Comparison of ENCODE assay signal across 11 cellular contexts in genomic region chrX:23493941-23494374, GRCh38.
A peak's percentile ranks its signal among the peaks of the same experiment; 100 is the strongest.
DNase-seq lines count a peak whose midpoint lies in the region; ATAC-seq and TF ChIP-seq lines count a peak whose summit lies in the region.
"Had no signal": no experiment of that assay in that cellular context is flagged by ENCODE, and none has a peak within 500 bp of the region (broad histone marks: within the 10 kb centered on the region; RNA-seq: fewer than 3 reads in every experiment).

No MANE protein-coding gene starts in this region.

- DNase-seq in activated CD8-positive, alpha-beta memory T cell treated with anti-CD3 and anti-CD28 coated beads, Interleukin-2, amount 10 ng/mL, durations not matched to agents 7 days and 5 days: no peak
- DNase-seq in activated CD8-positive, alpha-beta memory T cell treated with anti-CD3 and anti-CD28 coated beads, Interleukin-2, amount 50 U/mL, for 48 hours: no peak
- DNase-seq in astrocyte of the spinal cord (ENCODE audit: low read depth, low spot score): peak; percentile 40
- peak; percentile 69 for DNase-seq in stomach
- DNase-seq in hippocampal formation (lab: John Stamatoyannopoulos, UW): no peak
- DNase-seq in activated effector memory CD4-positive, alpha-beta T cell treated with anti-CD3 and anti-CD28 coated beads, Interleukin-2, amount 50 U/mL, for 16 hours: no peak
- no peak for DNase-seq in activated gamma-delta T cell (lab: John Stamatoyannopoulos, UW)
- DNase-seq: heart right ventricle, nucleus accumbens, T-helper 17 cell had no signal

- H3K27me3 Mint-ChIP-seq in activated CD8-positive, alpha-beta memory T cell treated with anti-CD3 and anti-CD28 coated beads, Interleukin-2, amount 10 ng/mL, durations not matched to agents 7 days and 5 days: no peaks in the 10 kb centered on the region
- H3K27me3 Mint-ChIP-seq: T-helper 17 cell had no signal

- ATAC-seq in activated CD8-positive, alpha-beta memory T cell treated with anti-CD3 and anti-CD28 coated beads, Interleukin-2, amount 10 ng/mL, durations not matched to agents 7 days and 5 days: peak; percentile 20
- ATAC-seq in HG03520 (IDR thresholded peaks at IDR 0.05; ENCODE audit: unreplicated experiment): peak; percentile 47
- ATAC-seq: heart right ventricle, T-helper 17 cell had no signal

- H3K27ac ChIP-seq in stomach: peak overlapping the region in 2 of 5 donors; percentile 18 to 23
- H3K27ac ChIP-seq: heart right ventricle had no signal

- no peak overlapping the region for H3K4me3 Mint-ChIP-seq in activated CD8-positive, alpha-beta memory T cell treated with anti-CD3 and anti-CD28 coated beads, Interleukin-2, amount 10 ng/mL, durations not matched to agents 7 days and 5 days
- H3K4me3 Mint-ChIP-seq: T-helper 17 cell had no signal

- no peak for TF ChIP-seq POLR2A in stomach (IDR thresholded peaks at IDR 0.05)

- H3K4me1 ChIP-seq in stomach: peaks cover 0 to 10% (median 3%) of the 10 kb centered on the region in 4 donors
- H3K4me1 ChIP-seq: heart right ventricle had no signal

- CTCF ChIA-PET in activated CD8-positive, alpha-beta memory T cell treated with anti-CD3 and anti-CD28 coated beads, Interleukin-2, amount 10 ng/mL, durations not matched to agents 7 days and 5 days (lab: Charles Lee): no interaction called here

- H3K27me3 ChIP-seq in stomach: no peaks in the 10 kb centered on the region
- H3K27me3 ChIP-seq: heart right ventricle had no signal

- H3K9me3 Mint-ChIP-seq in activated CD8-positive, alpha-beta memory T cell treated with anti-CD3 and anti-CD28 coated beads, Interleukin-2, amount 10 ng/mL, durations not matched to agents 7 days and 5 days (ENCODE audit: low read depth): no peaks in the 10 kb centered on the region

- H3K4me3 ChIP-seq in astrocyte of the spinal cord (ENCODE audit: low read depth, low read length): no peak overlapping the region
- H3K4me3 ChIP-seq in stomach: no peak overlapping the region
- H3K4me3 ChIP-seq: heart right ventricle had no signal

- intact Hi-C loops in stomach (cut with DNase I; ENCODE audit: low total_unique reads): no loop called here

- peaks cover 13% of the 10 kb centered on the region for H3K4me1 Mint-ChIP-seq in activated CD8-positive, alpha-beta memory T cell treated with anti-CD3 and anti-CD28 coated beads, Interleukin-2, amount 10 ng/mL, durations not matched to agents 7 days and 5 days

- TF ChIP-seq CTCF in astrocyte of the spinal cord (IDR thresholded peaks at IDR 0.05; ENCODE audit: low read depth, low read length): no peak
- TF ChIP-seq CTCF in stomach (IDR thresholded peaks at IDR 0.05): no peak

- no peaks in the 10 kb centered on the region for H3K36me3 Mint-ChIP-seq in activated CD8-positive, alpha-beta memory T cell treated with anti-CD3 and anti-CD28 coated beads, Interleukin-2, amount 10 ng/mL, durations not matched to agents 7 days and 5 days

- in situ Hi-C loops in astrocyte of the spinal cord (cut with HindIII; ENCODE audit: low sequenced_read_pairs): no loop called here

- H3K9me3 ChIP-seq in stomach: peaks cover 0 to 4% (median 0%) of the 10 kb centered on the region in 4 donors

- no peaks in the 10 kb centered on the region for H3K36me3 ChIP-seq in stomach
- H3K36me3 ChIP-seq: heart right ventricle had no signal

- 15 to 31% (median 22%) methylated on average over 3 of the region's 3 CpGs for WGBS in stomach, 5 donors

- H3K27ac Mint-ChIP-seq in activated CD8-positive, alpha-beta memory T cell treated with anti-CD3 and anti-CD28 coated beads, Interleukin-2, amount 10 ng/mL, durations not matched to agents 7 days and 5 days: no peak overlapping the region
- H3K27ac Mint-ChIP-seq: T-helper 17 cell had no signal

- TF ChIP-seq EP300 in stomach (IDR thresholded peaks at IDR 0.05): no peak

Comparison
In these comparisons a context has a peak if more than half of its experiments do, and no peak if none do; other contexts are left out.
1. DNase-seq: peak in astrocyte of the spinal cord (single experiment) and stomach (single experiment); none in activated CD8-positive, alpha-beta memory T cell treated with anti-CD3 and anti-CD28 coated beads, Interleukin-2, amount 10 ng/mL, durations not matched to agents 7 days and 5 days (single experiment), activated CD8-positive, alpha-beta memory T cell treated with anti-CD3 and anti-CD28 coated beads, Interleukin-2, amount 50 U/mL, for 48 hours (single experiment), hippocampal formation (0 of 2), activated effector memory CD4-positive, alpha-beta T cell treated with anti-CD3 and anti-CD28 coated beads, Interleukin-2, amount 50 U/mL, for 16 hours (single experiment) and activated gamma-delta T cell (single experiment).